8 cellular contexts compared by ENCODE assay signal in the genomic region with DNA sequence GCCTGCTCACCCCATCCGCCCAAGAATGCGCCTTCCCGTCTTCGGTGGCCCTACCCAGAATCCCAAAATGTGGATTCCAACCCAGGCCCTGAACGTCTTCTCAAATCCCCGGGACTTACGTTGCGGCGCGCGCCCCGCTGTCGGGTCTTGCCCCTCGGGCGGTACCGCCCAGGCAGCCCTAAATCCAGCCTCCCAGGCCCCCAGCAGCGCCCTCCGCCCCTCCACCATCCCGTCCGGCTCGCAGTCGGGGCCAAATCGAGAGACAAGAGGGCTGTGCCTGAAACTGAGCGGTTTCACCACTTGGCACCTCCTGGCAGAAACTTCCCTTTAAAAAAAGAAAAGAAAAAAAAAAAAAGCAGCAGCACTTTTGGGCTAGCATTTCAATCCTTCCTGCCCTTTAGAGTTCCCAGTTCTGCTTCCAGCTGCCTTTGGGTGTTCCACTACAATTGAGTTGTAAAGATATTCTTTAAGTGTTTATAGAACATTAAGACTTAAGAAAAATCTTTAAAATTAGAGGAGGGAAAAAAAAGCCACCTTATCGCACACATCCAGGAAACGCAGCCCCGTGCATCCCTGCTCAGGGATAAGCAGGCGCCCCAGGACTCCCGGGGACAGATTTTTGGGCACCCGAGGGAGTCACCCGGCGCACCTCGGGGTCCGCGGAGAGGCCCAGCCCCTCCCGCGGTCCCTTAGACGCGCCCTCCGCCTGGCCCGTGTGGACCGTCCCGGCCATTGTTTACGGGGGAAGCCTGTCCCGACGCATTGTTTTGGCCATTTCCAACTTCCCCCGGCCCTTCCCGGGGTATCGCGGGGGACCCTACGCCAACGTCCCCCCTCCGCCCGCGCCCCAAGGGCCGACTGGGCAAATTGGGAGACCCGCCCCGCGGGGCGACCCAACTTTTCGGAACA. TPM values are rescaled to one million over a fixed set of nuclear protein-coding genes. Genes with fewer than 3 reads are reported as not detected.
DNase-seq lines count a peak whose midpoint lies in the region; ATAC-seq, FAIRE-seq and TF ChIP-seq lines count a peak whose summit lies in the region.

No MANE protein-coding gene starts in this region.

- WGBS in GM12878 (ENCODE audit: insufficient coverage, insufficient replicate concordance, low lambda C conversion rate, missing lambda C conversion rate) = under 1% methylated on average over 45 of the region's 61 CpGs
- 7% methylated on average over 53 to 61 of the region's 61 CpGs for WGBS in small intestine, 3 donors

- no peak for TF ChIP-seq RAD21 in GM12878 (IDR thresholded peaks at IDR 0.05; ENCODE audit: insufficient read depth, low read depth, low read length)

- POLR2A ChIA-PET in GM12878 (lab: Charles Lee) = interaction anchor here (0.6 kb wide), 1 partner anchor 118 kb away, joined by 3 read pairs; no protein-coding TSS in a partner anchor

- TF ChIP-seq EP300 in GM12878 (IDR thresholded peaks at IDR 0.05; ENCODE audit: borderline replicate concordance in 1 of 2, control insufficient read depth in 1 of 2, low read depth in 2 of 2, low read length in 2 of 2) = no peak

- H3K4me1 ChIP-seq in GM12878 (ENCODE audit: control insufficient read depth, insufficient read depth, low read length) = no peaks in the 10 kb centered on the region
- no peaks in the 10 kb centered on the region for H3K4me1 ChIP-seq in small intestine (ENCODE audit: control insufficient read depth in 2 of 2, insufficient read depth in 1 of 2, low read depth in 1 of 2, low read length in 1 of 2)

- H3K36me3 ChIP-seq in GM12878 (ENCODE audit: control insufficient read depth in 2 of 2, insufficient read depth in 2 of 2, low read length in 1 of 2) (no peaks in the 10 kb centered on the region), small intestine (ENCODE audit: control insufficient read depth in 2 of 2, insufficient read depth in 2 of 2, low read length in 2 of 2) (no peaks in the 10 kb centered on the region)

- no peaks in the 10 kb centered on the region for H4K20me1 ChIP-seq in GM12878 (ENCODE audit: control insufficient read depth, insufficient read depth)

- H3K4me3 ChIP-seq in GM12878 = peak overlapping the region; percentile 87
- H3K4me3 ChIP-seq in iPS-18c (ENCODE audit: insufficient read depth, low read depth, low read length) = peak overlapping the region; percentile 78
- H3K4me3 ChIP-seq in small intestine (ENCODE audit: low read depth in 1 of 2, low read length in 2 of 2) = peak overlapping the region; percentile 70 to 80

- in situ Hi-C loops in GM12878 (cut with MboI) = no loop called here

- intact Hi-C loops in GM12878 (cut with micrococcal nuclease; ENCODE audit: unreplicated experiment) = loop anchor here (5.0 kb wide), 1 partner anchor 195 kb away; a partner anchor contains a TSS

- H3K4me2 ChIP-seq in GM12878 (ENCODE audit: control insufficient read depth, insufficient read depth) = peak overlapping the region; percentile 42; the same call in 1 of the 2 replicates

- peak overlapping the region; percentile 80 for H3K9ac ChIP-seq in GM12878 (ENCODE audit: control insufficient read depth, insufficient read depth, low read length)

- peak; percentile 22 for DNase-seq in activated CD4-positive, alpha-beta T cell treated with anti-CD3 and anti-CD28 coated beads for 48 hours
- DNase-seq in activated CD4-positive, alpha-beta T cell treated with anti-CD3 and anti-CD28 coated beads for 4 hours = no peak
- DNase-seq in NCI-H2171 treated with DMSO at 0.1 percent for 48 hours (lab: John Stamatoyannopoulos, UW) = peak; percentile 24
- no peak for DNase-seq in GM12878 (ENCODE audit: low read depth, low spot score)
- peak; percentile 18 for DNase-seq in small intestine
- no peak for DNase-seq in SHP77 treated with DMSO at 0.1 percent for 48 hours (lab: John Stamatoyannopoulos, UW)
- no peak for DNase-seq in activated CD8-positive, alpha-beta memory T cell treated with anti-CD3 and anti-CD28 coated beads, Interleukin-2, amount 50 U/mL, for 48 hours

- TF ChIP-seq POLR2A in GM12878 (IDR thresholded peaks at IDR 0.05; ENCODE audit: low read depth, low read length) = peak; percentile 32

- H3K9me3 ChIP-seq in GM12878 (replicated peaks; ENCODE audit: control insufficient read depth, insufficient read depth, low read length) (no peaks in the 10 kb centered on the region), iPS-18c (ENCODE audit: control insufficient read depth, insufficient read depth, low read length) (peaks cover 2% of the 10 kb centered on the region), small intestine (ENCODE audit: control insufficient read depth, low read depth) (no peaks in the 10 kb centered on the region)

- H3K79me2 ChIP-seq in GM12878 (ENCODE audit: control insufficient read depth, insufficient read depth, low read length) = peaks cover 57% of the 10 kb centered on the region

- H3K27ac ChIP-seq in GM12878 (ENCODE audit: control insufficient read depth, insufficient read depth) (peak overlapping the region; percentile 85), small intestine (ENCODE audit: low read depth in 1 of 2, low read length in 1 of 2) (peak overlapping the region in 1 of 2 donors; percentile 84)

- no peaks in the 10 kb centered on the region; a peak in 1 of 4 replicates for H3K27me3 ChIP-seq in GM12878 (replicated peaks in 1 of 2; ENCODE audit: control insufficient read depth in 2 of 2, insufficient read depth in 2 of 2, low read length in 1 of 2)
- no peaks in the 10 kb centered on the region for H3K27me3 ChIP-seq in small intestine (ENCODE audit: control insufficient read depth in 2 of 2, insufficient read depth in 2 of 2, low read length in 2 of 2)

- SMC1A ChIA-PET in GM12878 (lab: Charles Lee; ENCODE audit: uncharacterized antibody, unreplicated experiment) = no interaction called here

- no peak for TF ChIP-seq CTCF in GM12878 (IDR thresholded peaks at IDR 0.05 in 2 of 3, conservative IDR thresholded peaks at IDR 0.05 in 1 of 3; ENCODE audit: control insufficient read depth in 2 of 3, extremely low read depth in 1 of 3, insufficient read depth in 1 of 3, low read depth in 3 of 3, low read length in 3 of 3)

- ATAC-seq in GM12878 = peak; percentile 70

- H2AFZ ChIP-seq in GM12878 (ENCODE audit: control insufficient read depth, low read depth, low read length) = no peak overlapping the region

- RAD21 ChIA-PET in GM12878 (lab: Charles Lee; ENCODE audit: unreplicated experiment) = interaction anchor here (1.4 kb wide), 1 partner anchor 345 kb away, joined by 6 read pairs; no protein-coding TSS in a partner anchor

- no TSS peak for BruUV-seq in GM12878 (replicated peaks; lab: Mats Ljungman, UMichigan)

- FAIRE-seq in GM12878 (lab: Jason Lieb, UNC) = no peak
- FAIRE-seq in small intestine (lab: Jason Lieb, UNC) = no peak

- CTCF ChIA-PET in GM12878 (lab: Yijun Ruan, JAX) = interaction anchor here (1.0 kb wide), 1 partner anchor 16 kb away, joined by 5 read pairs; no protein-coding TSS in a partner anchor

TF ChIP-seq in GM12878, 131 proteins besides CTCF, POLR2A, EP300 and RAD21 (continues in another document):
- TF ChIP-seq YY1 (IDR thresholded peaks at IDR 0.05; ENCODE audit: low read depth, low read length) (0 out of 2 replicates have a peak, but pooled peaks have one; percentile 8), CEBPB (IDR thresholded peaks at IDR 0.05; ENCODE audit: borderline replicate concordance in 1 of 2, low read depth in 2 of 2, low read length in 2 of 2) (no peak), IRF4 (IDR thresholded peaks at IDR 0.05; ENCODE audit: low read depth, low read length) (no peak), HCFC1 (IDR thresholded peaks at IDR 0.05; ENCODE audit: low read length) (no peak)
- TF ChIP-seq, protein P1, sequence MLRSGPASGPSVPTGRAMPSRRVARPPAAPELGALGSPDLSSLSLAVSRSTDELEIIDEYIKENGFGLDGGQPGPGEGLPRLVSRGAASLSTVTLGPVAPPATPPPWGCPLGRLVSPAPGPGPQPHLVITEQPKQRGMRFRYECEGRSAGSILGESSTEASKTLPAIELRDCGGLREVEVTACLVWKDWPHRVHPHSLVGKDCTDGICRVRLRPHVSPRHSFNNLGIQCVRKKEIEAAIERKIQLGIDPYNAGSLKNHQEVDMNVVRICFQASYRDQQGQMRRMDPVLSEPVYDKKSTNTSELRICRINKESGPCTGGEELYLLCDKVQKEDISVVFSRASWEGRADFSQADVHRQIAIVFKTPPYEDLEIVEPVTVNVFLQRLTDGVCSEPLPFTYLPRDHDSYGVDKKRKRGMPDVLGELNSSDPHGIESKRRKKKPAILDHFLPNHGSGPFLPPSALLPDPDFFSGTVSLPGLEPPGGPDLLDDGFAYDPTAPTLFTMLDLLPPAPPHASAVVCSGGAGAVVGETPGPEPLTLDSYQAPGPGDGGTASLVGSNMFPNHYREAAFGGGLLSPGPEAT (IDR thresholded peaks at IDR 0.05; ENCODE audit: low read depth) = no peak
- TF ChIP-seq, protein P2, sequence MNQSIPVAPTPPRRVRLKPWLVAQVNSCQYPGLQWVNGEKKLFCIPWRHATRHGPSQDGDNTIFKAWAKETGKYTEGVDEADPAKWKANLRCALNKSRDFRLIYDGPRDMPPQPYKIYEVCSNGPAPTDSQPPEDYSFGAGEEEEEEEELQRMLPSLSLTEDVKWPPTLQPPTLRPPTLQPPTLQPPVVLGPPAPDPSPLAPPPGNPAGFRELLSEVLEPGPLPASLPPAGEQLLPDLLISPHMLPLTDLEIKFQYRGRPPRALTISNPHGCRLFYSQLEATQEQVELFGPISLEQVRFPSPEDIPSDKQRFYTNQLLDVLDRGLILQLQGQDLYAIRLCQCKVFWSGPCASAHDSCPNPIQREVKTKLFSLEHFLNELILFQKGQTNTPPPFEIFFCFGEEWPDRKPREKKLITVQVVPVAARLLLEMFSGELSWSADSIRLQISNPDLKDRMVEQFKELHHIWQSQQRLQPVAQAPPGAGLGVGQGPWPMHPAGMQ (IDR thresholded peaks at IDR 0.05; ENCODE audit: borderline replicate concordance) = no peak

RNA-seq across cellular contexts. Expression of a gene that starts 57.6 kb away (rescaled TPM):
- not detected in 2 replicates for total RNA-seq in GM12878 (2013; cell fraction: nucleolus; rRNA removed)
- total RNA-seq in GM12878 (2014; rRNA removed) (not detected in 2 replicates), GM12878 (2014; rRNA removed; fragmentation: Illumina TruSeq; extraction: Trizol) (not detected in 2 replicates), GM12878 (2021) (not detected in 2 replicates)
- 0.12 TPM for polyA plus RNA-seq in GM12878 (2011; ENCODE audit: low read depth)
- polyA plus RNA-seq in GM12878 (2011; rRNA removed) (not detected in 2 replicates), GM12878 (2014; fragmentation: Illumina TruSeq; extraction: Trizol) (not detected in 2 replicates), GM12878 (2014; fragmentation: Nextera tagmentation; extraction: Ambion mirVana) (not detected), GM12878 (2014; rRNA removed) (not detected in 2 replicates), GM12878 (2016; fragmentation: Nextera tagmentation; extraction: Ambion mirVana) (not detected), small intestine (under 1 TPM in 1 of 3 donors, not detected in 2; 0.06 TPM)
- polyA plus RNA-seq in GM12878 (2011; cell fraction: cytosol; rRNA removed) = not detected in 2 replicates
- not detected in 2 replicates for polyA plus RNA-seq in GM12878 (2011; cell fraction: nucleus; rRNA removed)
- 0.07 and 0.13 TPM in 2 replicates for polyA plus RNA-seq in GM12878 (2012)
- not detected in 2 replicates for polyA minus RNA-seq in GM12878 (2011; rRNA and poly(A)+ RNA removed)
- not detected in 2 replicates for polyA minus RNA-seq in GM12878 (2011; cell fraction: cytosol; rRNA and poly(A)+ RNA removed)
- polyA minus RNA-seq in GM12878 (2011; cell fraction: nucleus; rRNA and poly(A)+ RNA removed) = not detected in 2 replicates

Comparison
In these comparisons a context has a peak if more than half of its experiments do, and no peak if none do; other contexts are left out.
1. DNase-seq: peak in activated CD4-positive, alpha-beta T cell treated with anti-CD3 and anti-CD28 coated beads for 48 hours (single experiment), NCI-H2171 treated with DMSO at 0.1 percent for 48 hours (single experiment) and small intestine (single experiment); none in activated CD4-positive, alpha-beta T cell treated with anti-CD3 and anti-CD28 coated beads for 4 hours (0 of 2), GM12878 (single experiment), SHP77 treated with DMSO at 0.1 percent for 48 hours (single experiment) and activated CD8-positive, alpha-beta memory T cell treated with anti-CD3 and anti-CD28 coated beads, Interleukin-2, amount 50 U/mL, for 48 hours (single experiment).
2. Peak in every context shown above with its lines, with median percentiles within 50 percentile points of each other: H3K4me3 ChIP-seq.